Comparison of ENCODE assay signal across 8 cellular contexts in genomic region chr11:122883682-122883981, GRCh38. TPM values are rescaled to one million over a fixed set of nuclear protein-coding genes. Genes with fewer than 3 reads are reported as not detected.
A peak's percentile ranks its signal among the peaks of the same experiment; 100 is the strongest.
DNase-seq lines count a peak whose midpoint lies in the region; ATAC-seq, FAIRE-seq and TF ChIP-seq lines count a peak whose summit lies in the region.

No MANE protein-coding gene starts in this region.

- H3K36me3 Mint-ChIP-seq in activated CD8-positive, alpha-beta memory T cell treated with anti-CD3 and anti-CD28 coated beads, Interleukin-2, amount 10 ng/mL, durations not matched to agents 7 days and 5 days: peaks cover 5% of the 10 kb centered on the region

- H3K27me3 ChIP-seq in brain microvascular endothelial cell (replicated peaks): no peaks in the 10 kb centered on the region
- no peaks in the 10 kb centered on the region for H3K27me3 ChIP-seq in lung (ENCODE audit: control insufficient read depth, insufficient read depth)
- peaks cover 4% of the 10 kb centered on the region for H3K27me3 ChIP-seq in thymus (ENCODE audit: control insufficient read depth, insufficient read depth)
- H3K27me3 ChIP-seq in foreskin keratinocyte: no peaks in the 10 kb centered on the region

- no peak for TF ChIP-seq POLR2A in H54 (IDR thresholded peaks at IDR 0.05; ENCODE audit: low read depth, low read length)

- in situ Hi-C loops in brain microvascular endothelial cell (cut with HindIII; ENCODE audit: low pct_ligation_motif_present, low sequenced_read_pairs): no loop called here

- H3K4me1 Mint-ChIP-seq in activated CD8-positive, alpha-beta memory T cell treated with anti-CD3 and anti-CD28 coated beads, Interleukin-2, amount 10 ng/mL, durations not matched to agents 7 days and 5 days: peaks cover 25% of the 10 kb centered on the region

- H3K4me3 ChIP-seq in brain microvascular endothelial cell (ENCODE audit: low read depth, low read length) (peak overlapping the region; percentile 69), lung (peak overlapping the region; percentile 36), thymus (ENCODE audit: low read length) (peak overlapping the region; percentile 82)

- TF ChIP-seq CTCF in brain microvascular endothelial cell (IDR thresholded peaks at IDR 0.05; ENCODE audit: low read depth, low read length, missing control alignments) (no peak), lung (IDR thresholded peaks at IDR 0.05; ENCODE audit: control extremely low read depth, extremely low read depth) (no peak), foreskin keratinocyte (conservative IDR thresholded peaks at IDR 0.05) (no peak)

- H3K4me1 ChIP-seq in lung (ENCODE audit: control insufficient read depth in 2 of 2, insufficient read depth in 2 of 2, low read length in 2 of 2) (no peaks in the 10 kb centered on the region), thymus (ENCODE audit: control insufficient read depth, insufficient read depth, low read length) (peaks cover 3% of the 10 kb centered on the region), foreskin keratinocyte (peaks cover 6% of the 10 kb centered on the region)

- no peak for FAIRE-seq in H54 (lab: Jason Lieb, UNC)

- DNase-seq in activated CD8-positive, alpha-beta memory T cell treated with anti-CD3 and anti-CD28 coated beads, Interleukin-2, amount 10 ng/mL, durations not matched to agents 7 days and 5 days: no peak
- no peak for DNase-seq in activated CD8-positive, alpha-beta memory T cell treated with anti-CD3 and anti-CD28 coated beads for 24 hours
- DNase-seq in brain microvascular endothelial cell (no peak), lung (ENCODE audit: low spot score) (no peak), H54 (ENCODE audit: insufficient read length, low spot score) (no peak), foreskin keratinocyte (no peak)

- H3K27ac ChIP-seq in brain microvascular endothelial cell (no peak overlapping the region), lung (ENCODE audit: low read depth in 1 of 2, low read length in 1 of 2) (no peak overlapping the region), thymus (ENCODE audit: low read depth) (peak overlapping the region; percentile 33), foreskin keratinocyte (no peak overlapping the region)

- H3K9me3 ChIP-seq in lung (ENCODE audit: control insufficient read depth in 2 of 2, insufficient read depth in 1 of 2, low read length in 1 of 2) (no peaks in the 10 kb centered on the region), thymus (ENCODE audit: control insufficient read depth) (no peaks in the 10 kb centered on the region)

- H3K27me3 Mint-ChIP-seq in activated CD8-positive, alpha-beta memory T cell treated with anti-CD3 and anti-CD28 coated beads, Interleukin-2, amount 10 ng/mL, durations not matched to agents 7 days and 5 days: peaks cover 15% of the 10 kb centered on the region

- 47 to 53% methylated on average over 3 of the region's 3 CpGs for WGBS in lung, 2 donors
- WGBS in thymus: 63% methylated on average over 3 of the region's 3 CpGs

- no peak for ATAC-seq in activated CD8-positive, alpha-beta memory T cell treated with anti-CD3 and anti-CD28 coated beads, Interleukin-2, amount 10 ng/mL, durations not matched to agents 7 days and 5 days
- no peak for ATAC-seq in lung (ENCODE audit: insufficient read depth, low FRiP score)
- no peak for ATAC-seq in HG02678 (IDR thresholded peaks at IDR 0.05; ENCODE audit: unreplicated experiment)
- no peak for ATAC-seq in foreskin keratinocyte

- peak overlapping the region; percentile 82 for H3K27ac Mint-ChIP-seq in activated CD8-positive, alpha-beta memory T cell treated with anti-CD3 and anti-CD28 coated beads, Interleukin-2, amount 10 ng/mL, durations not matched to agents 7 days and 5 days

- CTCF ChIA-PET in activated CD8-positive, alpha-beta memory T cell treated with anti-CD3 and anti-CD28 coated beads, Interleukin-2, amount 10 ng/mL, durations not matched to agents 7 days and 5 days (lab: Charles Lee): interaction anchor here (0.6 to 1.6 kb wide), 11 partner anchors 14 to 302 kb away, joined by 3 to 7 read pairs (median 3); no protein-coding TSS in a partner anchor

- H3K4me3 Mint-ChIP-seq in activated CD8-positive, alpha-beta memory T cell treated with anti-CD3 and anti-CD28 coated beads, Interleukin-2, amount 10 ng/mL, durations not matched to agents 7 days and 5 days: peak overlapping the region; percentile 80

- no peaks in the 10 kb centered on the region for H3K9me3 Mint-ChIP-seq in activated CD8-positive, alpha-beta memory T cell treated with anti-CD3 and anti-CD28 coated beads, Interleukin-2, amount 10 ng/mL, durations not matched to agents 7 days and 5 days (ENCODE audit: low read depth)

- H3K36me3 ChIP-seq in brain microvascular endothelial cell (replicated peaks): no peaks in the 10 kb centered on the region
- H3K36me3 ChIP-seq in lung (ENCODE audit: control insufficient read depth in 2 of 2, insufficient read depth in 2 of 2, low read length in 2 of 2): peaks cover 0 to 2% of the 10 kb centered on the region in 2 donors
- no peaks in the 10 kb centered on the region for H3K36me3 ChIP-seq in thymus (ENCODE audit: control insufficient read depth, insufficient read depth)

RNA-seq across cellular contexts. Expression of gene JHY, which starts 1.1 kb away (rescaled TPM):
- 1 to 10 TPM; 3.2 to 4.3 TPM for total RNA-seq in activated CD8-positive, alpha-beta memory T cell treated with anti-CD3 and anti-CD28 coated beads, Interleukin-2, amount 10 ng/mL, durations not matched to agents 7 days and 5 days
- 10 to 100 TPM; 10.8 to 11.0 TPM for total RNA-seq in lung
- 1 to 10 TPM; 2.4 to 3.7 TPM for polyA plus RNA-seq in lung
- polyA plus RNA-seq in thymus: 4.0 TPM
- 4.0 and 4.7 TPM in 2 replicates for total RNA-seq in foreskin keratinocyte
- polyA plus RNA-seq in foreskin keratinocyte: 2.0 and 2.4 TPM in 2 replicates

RNA-seq across cellular contexts. Expression of gene CRTAM, which starts 45.3 kb away (rescaled TPM):
- total RNA-seq in activated CD8-positive, alpha-beta memory T cell treated with anti-CD3 and anti-CD28 coated beads, Interleukin-2, amount 10 ng/mL, durations not matched to agents 7 days and 5 days: 10 to 100 TPM in 1 of 2 experiments, 1 to 10 TPM in 1; 8.1 to 15.3 TPM
- total RNA-seq in lung (1 to 10 TPM in 1 of 2 donors, under 1 TPM in 1; 0.28 to 1.7 TPM), foreskin keratinocyte (not detected in 2 replicates)
- polyA plus RNA-seq in lung (1 to 10 TPM; 2.4 to 2.8 TPM), thymus (3.6 TPM), foreskin keratinocyte (not detected in 2 replicates)
